Comparison of ENCODE assay signal across 13 cellular contexts in genomic region chr18:36527740-36528455, GRCh38.
"Had no signal": no experiment of that assay in that cellular context is flagged by ENCODE, and none has a peak within 500 bp of the region (broad histone marks: within the 10 kb centered on the region; RNA-seq: fewer than 3 reads in every experiment).

No MANE protein-coding gene starts in this region.

- H3K4me3 ChIP-seq: heart left ventricle, ovary, smooth muscle cell, tibial nerve had no signal

- H3K9me3 ChIP-seq: heart left ventricle, ovary, tibial nerve had no signal

- H3K4me1 Mint-ChIP-seq: activated naive CD8-positive, alpha-beta T cell treated with anti-CD3 and anti-CD28 coated beads for 36 hours had no signal

- H3K27ac Mint-ChIP-seq: activated naive CD8-positive, alpha-beta T cell treated with anti-CD3 and anti-CD28 coated beads for 36 hours; T-helper 2 cell treated with Interferon-gamma antibody and Interleukin-4, amounts not matched to agents 5 μg/mL and 100 μg/mL, for 36 hours had no signal

- H3K4me2 ChIP-seq: smooth muscle cell had no signal

- DNase-seq: activated CD4-positive, alpha-beta T cell treated with anti-CD3 and anti-CD28 coated beads, Interleukin-2, amount 50 U/mL, for 4 hours; activated gamma-delta T cell treated with Interleukin-2 at 50 U/mL for 16 hours; activated naive CD8-positive, alpha-beta T cell treated with anti-CD3 and anti-CD28 coated beads for 36 hours; activated T-cell treated with anti-CD3 and anti-CD28 coated beads, Interleukin-2, amount 50 U/mL, for 4 hours; foreskin keratinocyte; heart left ventricle; ovary had no signal

- ATAC-seq: activated T-cell treated with anti-CD3 and anti-CD28 coated beads, Interleukin-2, amount 50 U/mL, for 4 hours; foreskin keratinocyte had no signal

- H3K27ac ChIP-seq: foreskin keratinocyte, ovary, tibial nerve had no signal

- FAIRE-seq: endometrium, keratinocyte had no signal

- H3K9me3 Mint-ChIP-seq: activated naive CD8-positive, alpha-beta T cell treated with anti-CD3 and anti-CD28 coated beads for 36 hours; activated T-cell treated with anti-CD3 and anti-CD28 coated beads, Interleukin-2, amount 50 U/mL, for 4 hours; neural crest cell; T-helper 2 cell treated with Interferon-gamma antibody and Interleukin-4, amounts not matched to agents 5 μg/mL and 100 μg/mL, for 36 hours had no signal

- H3K36me3 ChIP-seq: heart left ventricle, ovary, tibial nerve had no signal

- H3K27me3 ChIP-seq: foreskin keratinocyte, heart left ventricle, ovary, tibial nerve had no signal

- H3K4me3 Mint-ChIP-seq: activated naive CD8-positive, alpha-beta T cell treated with anti-CD3 and anti-CD28 coated beads for 36 hours; activated T-cell treated with anti-CD3 and anti-CD28 coated beads, Interleukin-2, amount 50 U/mL, for 4 hours; neural crest cell; T-helper 2 cell treated with Interferon-gamma antibody and Interleukin-4, amounts not matched to agents 5 μg/mL and 100 μg/mL, for 36 hours had no signal

- H3K4me1 ChIP-seq: tibial nerve had no signal

- H3K36me3 Mint-ChIP-seq: activated naive CD8-positive, alpha-beta T cell treated with anti-CD3 and anti-CD28 coated beads for 36 hours had no signal
